1 cellular context compared by ENCODE assay signal in genomic region chr6:3871511-3871910, GRCh38.
A peak's percentile ranks its signal among the peaks of the same experiment; 100 is the strongest.
TF ChIP-seq lines count a peak whose summit lies in the region.

No MANE protein-coding gene starts in this region.

TF ChIP-seq in HepG2, 621 proteins besides CTCF, POLR2A, EP300 and RAD21 (continued from another document and continues in another):
- TF ChIP-seq ZBTB4 (CRISPR knock-in tag; IDR thresholded peaks at IDR 0.05; ENCODE audit: borderline replicate concordance) (no peak), ZNF589 (CRISPR knock-in tag; conservative IDR thresholded peaks at IDR 0.05) (no peak), ZNF629 (CRISPR knock-in tag; conservative IDR thresholded peaks at IDR 0.05) (no peak), HNRNPK (IDR thresholded peaks at IDR 0.05; ENCODE audit: low read depth, low read length, poor library complexity, severe bottlenecking) (no peak), ZNF263 (CRISPR knock-in tag; IDR thresholded peaks at IDR 0.05) (peak; percentile 40; the same call in 1 of the 2 replicates), KDM1A (CRISPR knock-in tag; IDR thresholded peaks at IDR 0.05) (no peak), ESRRA (CRISPR knock-in tag; IDR thresholded peaks at IDR 0.05; ENCODE audit: low read depth) (0 out of 2 replicates have a peak, but pooled peaks have one; percentile 30), GATAD1 (CRISPR knock-in tag; IDR thresholded peaks at IDR 0.05) (peak; percentile 33; the same call in 1 of the 2 replicates), TEAD2 (CRISPR knock-in tag; IDR thresholded peaks at IDR 0.05) (no peak), SYNCRIP (IDR thresholded peaks at IDR 0.05; ENCODE audit: insufficient read depth, low read depth, low read length) (no peak), ZNF414 (CRISPR knock-in tag; IDR thresholded peaks at IDR 0.05) (no peak), TGIF2 (CRISPR knock-in tag; IDR thresholded peaks at IDR 0.05) (peak; percentile 74), MIER3 (CRISPR knock-in tag; IDR thresholded peaks at IDR 0.05; ENCODE audit: borderline replicate concordance) (peak; percentile 72; the same call in 1 of the 2 replicates), MTF1 (CRISPR knock-in tag; IDR thresholded peaks at IDR 0.05) (no peak), ZNF639 (CRISPR knock-in tag; conservative IDR thresholded peaks at IDR 0.05) (no peak), SMC3 (IDR thresholded peaks at IDR 0.05; ENCODE audit: low read length) (no peak), DZIP1 (CRISPR knock-in tag; IDR thresholded peaks at IDR 0.05) (no peak), DMAP1 (CRISPR knock-in tag; IDR thresholded peaks at IDR 0.05) (0 out of 2 replicates have a peak, but pooled peaks have one; percentile 22), THRA (CRISPR knock-in tag; IDR thresholded peaks at IDR 0.05; ENCODE audit: borderline replicate concordance) (peak; percentile 89; the same call in 1 of the 2 replicates), ZMAT3 (CRISPR knock-in tag; conservative IDR thresholded peaks at IDR 0.05) (no peak), SPEN (CRISPR knock-in tag; IDR thresholded peaks at IDR 0.05; ENCODE audit: low read depth) (no peak), STAT5B (CRISPR knock-in tag; IDR thresholded peaks at IDR 0.05) (no peak), ZNF709 (CRISPR knock-in tag; IDR thresholded peaks at IDR 0.05) (no peak), CHD2 (IDR thresholded peaks at IDR 0.05; ENCODE audit: low read depth, low read length) (no peak), JUN (CRISPR knock-in tag; IDR thresholded peaks at IDR 0.05) (no peak), FOXA3 (CRISPR knock-in tag; IDR thresholded peaks at IDR 0.05) (peak; percentile 59; the same call in 1 of the 2 replicates), ZNF672 (CRISPR knock-in tag; IDR thresholded peaks at IDR 0.05) (no peak), ZNF775 (CRISPR knock-in tag; IDR thresholded peaks at IDR 0.05; ENCODE audit: borderline replicate concordance) (no peak), SRY (CRISPR knock-in tag; IDR thresholded peaks at IDR 0.05) (no peak), ZNF281 (CRISPR knock-in tag; IDR thresholded peaks at IDR 0.05; ENCODE audit: borderline replicate concordance) (no peak), MED1 (CRISPR knock-in tag; IDR thresholded peaks at IDR 0.05) (peak; percentile 88), ZFP36L1 (CRISPR knock-in tag; IDR thresholded peaks at IDR 0.05) (no peak), ZSCAN12 (CRISPR knock-in tag; IDR thresholded peaks at IDR 0.05) (no peak), PBX3 (CRISPR knock-in tag; IDR thresholded peaks at IDR 0.05; ENCODE audit: borderline replicate concordance) (no peak), IKZF4 (CRISPR knock-in tag; IDR thresholded peaks at IDR 0.05; ENCODE audit: borderline replicate concordance, low read depth, not compliant biosample characterization) (no peak), ZNF614 (CRISPR knock-in tag; IDR thresholded peaks at IDR 0.05; ENCODE audit: borderline replicate concordance) (no peak), DNMT1 (CRISPR knock-in tag; IDR thresholded peaks at IDR 0.05) (no peak), SMAD3 (CRISPR knock-in tag; IDR thresholded peaks at IDR 0.05) (no peak), THAP7 (CRISPR knock-in tag; IDR thresholded peaks at IDR 0.05) (no peak), HOXA9 (CRISPR knock-in tag; IDR thresholded peaks at IDR 0.05; ENCODE audit: borderline replicate concordance) (no peak), ZNF331 (CRISPR knock-in tag; IDR thresholded peaks at IDR 0.05) (peak; percentile 62; the same call in 1 of the 2 replicates), TEAD3 (CRISPR knock-in tag; optimal IDR thresholded peaks at IDR 0.05; ENCODE audit: borderline replicate concordance) (peak; percentile 47), ISL2 (CRISPR knock-in tag; IDR thresholded peaks at IDR 0.05) (no peak), PPARG (CRISPR knock-in tag; conservative IDR thresholded peaks at IDR 0.05) (peak; percentile 76; the same call in 1 of the 2 replicates), SALL1 (CRISPR knock-in tag; IDR thresholded peaks at IDR 0.05) (peak; percentile 67), NFE2 (CRISPR knock-in tag; IDR thresholded peaks at IDR 0.05) (peak; percentile 38; the same call in 1 of the 2 replicates), ZNF20 (CRISPR knock-in tag; IDR thresholded peaks at IDR 0.05) (no peak), ZNF432 (CRISPR knock-in tag; IDR thresholded peaks at IDR 0.05; ENCODE audit: borderline replicate concordance) (no peak), FOXK2 (IDR thresholded peaks at IDR 0.05) (no peak), IKZF5 (CRISPR knock-in tag; IDR thresholded peaks at IDR 0.05) (peak; percentile 53; the same call in 1 of the 2 replicates), ZNF607 (CRISPR knock-in tag; IDR thresholded peaks at IDR 0.05; ENCODE audit: borderline replicate concordance) (no peak), ELF4 (CRISPR knock-in tag; IDR thresholded peaks at IDR 0.05; ENCODE audit: borderline replicate concordance) (no peak), SETDB1 (CRISPR knock-in tag; IDR thresholded peaks at IDR 0.05; ENCODE audit: borderline replicate concordance) (no peak), GATAD2A (CRISPR knock-in tag; IDR thresholded peaks at IDR 0.05) (peak; percentile 88), ARID2 (CRISPR knock-in tag; IDR thresholded peaks at IDR 0.05; ENCODE audit: borderline replicate concordance) (no peak)
